9 cellular contexts compared by ENCODE assay signal in genomic region chrX:8738588-8739189, GRCh38. TPM values are rescaled to one million over a fixed set of nuclear protein-coding genes. Genes with fewer than 3 reads are reported as not detected.
DNase-seq lines count a peak whose midpoint lies in the region; ATAC-seq and TF ChIP-seq lines count a peak whose summit lies in the region.
"Had no signal": no experiment of that assay in that cellular context is flagged by ENCODE, and none has a peak within 500 bp of the region (broad histone marks: within the 10 kb centered on the region; RNA-seq: fewer than 3 reads in every experiment).

No MANE protein-coding gene starts in this region.

- POLR2A ChIA-PET in HEK293 (lab: Yijun Ruan, JAX): interaction anchor here (0.6 kb wide), 1 partner anchor 9 kb away, joined by 6 read pairs; no protein-coding TSS in a partner anchor
- POLR2A ChIA-PET in naive thymus-derived CD8-positive, alpha-beta T cell (lab: Charles Lee): no interaction called here

- peak; percentile 22 for DNase-seq in DMS79 (lab: John Stamatoyannopoulos, UW)
- peak in 1 of 3 donors; percentile 61 for DNase-seq in Peyer's patch
- DNase-seq in cerebellum (ENCODE audit: low spot score): peak; percentile 5
- DNase-seq in middle frontal gyrus (ENCODE audit: extremely low spot score, low spot score): peak; percentile 34
- DNase-seq in naive thymus-derived CD8-positive, alpha-beta T cell: no peak
- no peak for DNase-seq in NCI-H1436 (lab: John Stamatoyannopoulos, UW)

- H3K4me1 Mint-ChIP-seq in naive thymus-derived CD8-positive, alpha-beta T cell: no peaks in the 10 kb centered on the region
- H3K4me1 Mint-ChIP-seq: T-cell had no signal

- H3K27ac ChIP-seq in HEK293 (ENCODE audit: extremely low read depth, low read depth, low read length): no peak overlapping the region
- no peak overlapping the region for H3K27ac ChIP-seq in Peyer's patch

- no peaks in the 10 kb centered on the region for H3K9me3 Mint-ChIP-seq in naive thymus-derived CD8-positive, alpha-beta T cell
- H3K9me3 Mint-ChIP-seq: T-cell had no signal

- TF ChIP-seq POLR2A in Peyer's patch (IDR thresholded peaks at IDR 0.05): no peak

- peaks cover 0 to 18% (median 3%) of the 10 kb centered on the region in 5 donors for H3K27me3 Mint-ChIP-seq in naive thymus-derived CD8-positive, alpha-beta T cell

- H3K4me1 ChIP-seq in HEK293 (ENCODE audit: control insufficient read depth, insufficient read depth, low read length) (no peaks in the 10 kb centered on the region), Peyer's patch (no peaks in the 10 kb centered on the region)

- H3K27ac Mint-ChIP-seq in naive thymus-derived CD8-positive, alpha-beta T cell: no peak overlapping the region
- H3K27ac Mint-ChIP-seq: T-cell had no signal

- H3K27me3 ChIP-seq in Peyer's patch: no peaks in the 10 kb centered on the region

- H3K36me3 ChIP-seq in HEK293 (ENCODE audit: control insufficient read depth in 2 of 2, insufficient read depth in 1 of 2, low read length in 2 of 2) (no peaks in the 10 kb centered on the region), Peyer's patch (no peaks in the 10 kb centered on the region)

- no peak overlapping the region for H3K4me3 Mint-ChIP-seq in naive thymus-derived CD8-positive, alpha-beta T cell
- H3K4me3 Mint-ChIP-seq: T-cell had no signal

- TF ChIP-seq CTCF in HEK293 (tag by site-specific recombination; IDR thresholded peaks at IDR 0.05) (no peak), Peyer's patch (IDR thresholded peaks at IDR 0.05) (peak in 4 of 6 experiments; percentile 44 to 54 (median 52))

- CTCF ChIA-PET in HEK293 (lab: Yijun Ruan, JAX): interaction anchor here (0.6 to 1.9 kb wide), 20 partner anchors 9 to 1285 kb away, joined by 3 to 6 read pairs (median 4); no protein-coding TSS in a partner anchor

- no peak for ATAC-seq in naive thymus-derived CD8-positive, alpha-beta T cell
- ATAC-seq in GM19328 (IDR thresholded peaks at IDR 0.05; ENCODE audit: unreplicated experiment): no peak
- ATAC-seq: T-cell had no signal

- no peaks in the 10 kb centered on the region for H3K36me3 Mint-ChIP-seq in naive thymus-derived CD8-positive, alpha-beta T cell
- H3K36me3 Mint-ChIP-seq: T-cell had no signal

- H3K4me3 ChIP-seq in HEK293 (ENCODE audit: low read depth, low read length) (no peak overlapping the region), Peyer's patch (no peak overlapping the region)

- H3K9me3 ChIP-seq in HEK293 (ENCODE audit: control insufficient read depth, insufficient read depth, low read depth, low read length) (no peaks in the 10 kb centered on the region), Peyer's patch (no peaks in the 10 kb centered on the region)

TF ChIP-seq in HEK293, 187 proteins besides CTCF, POLR2A, EP300 and RAD21:
- TF ChIP-seq ZNF433 (tag by site-specific recombination; IDR thresholded peaks at IDR 0.05; ENCODE audit: low read depth) (no peak), ZNF654 (tag by site-specific recombination; IDR thresholded peaks at IDR 0.05; ENCODE audit: low read depth) (peak; percentile 49)

RNA-seq across cellular contexts. Expression of gene ANOS1, which starts 6.8 kb away (rescaled TPM):
- total RNA-seq in Peyer's patch (1 to 10 TPM in 1 of 4 donors, under 1 TPM in 1, not detected in 2; 0.19 to 2.5 TPM), cerebellum (59.7 TPM)
- total RNA-seq in naive thymus-derived CD8-positive, alpha-beta T cell: not detected
- polyA plus RNA-seq in naive thymus-derived CD8-positive, alpha-beta T cell: not detected

Comparison
In these comparisons a context has a peak if more than half of its experiments do, and no peak if none do; other contexts are left out.
1. DNase-seq: peak in DMS79 (single experiment), cerebellum (single experiment) and middle frontal gyrus (single experiment); none in naive thymus-derived CD8-positive, alpha-beta T cell (0 of 10) and NCI-H1436 (single experiment).
2. RNA of gene ANOS1, which starts 6.8 kb away (total RNA-seq): 59.7 TPM in cerebellum (single experiment); 0.19 to 2.5 TPM in Peyer's patch and not detected in naive thymus-derived CD8-positive, alpha-beta T cell; every median in the first group is over 10 times any median in the second.